Comparison of ENCODE assay signal across 12 cellular contexts in the genomic region with DNA sequence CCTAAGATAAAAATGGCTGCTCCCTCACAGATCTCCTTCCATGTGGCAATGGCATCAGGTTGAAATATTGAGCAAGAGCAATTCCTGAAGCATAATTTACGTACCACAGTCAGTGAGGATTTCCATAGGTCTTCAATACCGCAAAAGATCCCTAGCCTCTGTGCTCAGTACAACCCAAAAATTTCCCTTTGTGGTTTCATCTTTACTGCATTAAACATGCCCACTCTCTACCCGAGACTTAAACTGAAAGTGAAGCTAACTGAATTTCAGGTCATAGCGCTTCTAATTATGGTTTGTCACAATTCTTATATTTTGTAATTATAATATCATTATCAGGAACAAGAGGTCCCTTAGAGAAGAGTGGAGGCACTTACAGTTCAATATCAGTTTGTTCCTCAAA.
DNase-seq lines count a peak whose midpoint lies in the region; ATAC-seq and TF ChIP-seq lines count a peak whose summit lies in the region.
"Had no signal": no experiment of that assay in that cellular context is flagged by ENCODE, and none has a peak within 500 bp of the region (broad histone marks: within the 10 kb centered on the region; RNA-seq: fewer than 3 reads in every experiment).

No MANE protein-coding gene starts in this region.

- DNase-seq in iPS-NIHi11 (ENCODE audit: low spot score) (no peak), NCI-H128 (lab: John Stamatoyannopoulos, UW; ENCODE audit: unreplicated experiment) (no peak), aorta (no peak)
- DNase-seq in activated T-cell treated with anti-CD3 and anti-CD28 coated beads, Interleukin-2, amount 50 U/mL, for 72 hours: no peak
- DNase-seq: central memory CD4-positive, alpha-beta T cell; NCI-H748 treated with DMSO at 0.1 percent for 48 hours had no signal

- H4K20me1 ChIP-seq in OCI-LY3 (ENCODE audit: insufficient read depth, low read length): no peaks in the 10 kb centered on the region

- H3K9me3 ChIP-seq in OCI-LY3 (ENCODE audit: insufficient read depth, low read length) (no peaks in the 10 kb centered on the region), aorta (ENCODE audit: control insufficient read depth, low read length) (no peaks in the 10 kb centered on the region)
- H3K9me3 ChIP-seq: tibial nerve had no signal

- intact Hi-C loops in aorta (cut with DNase I): no loop called here

- peaks cover 2 to 4% of the 10 kb centered on the region in 2 donors for H3K9me3 Mint-ChIP-seq in activated T-cell treated with anti-CD3 and anti-CD28 coated beads, Interleukin-2, amount 50 U/mL, for 72 hours

- H3K27ac ChIP-seq in OCI-LY3 (ENCODE audit: low read length) (peak overlapping the region; percentile 94), aorta (ENCODE audit: low read depth in 1 of 2, low read length in 2 of 2) (no peak overlapping the region)
- H3K27ac ChIP-seq: parathyroid adenoma, tibial nerve had no signal

- H3K36me3 Mint-ChIP-seq in activated T-cell treated with anti-CD3 and anti-CD28 coated beads, Interleukin-2, amount 50 U/mL, for 72 hours (ENCODE audit: insufficient read depth in 2 of 2): no peaks in the 10 kb centered on the region

- H3K79me2 ChIP-seq in OCI-LY3 (ENCODE audit: low read length): no peaks in the 10 kb centered on the region; the same call in 1 of the 2 replicates
- H3K79me2 ChIP-seq: parathyroid adenoma had no signal

- H3K4me2 ChIP-seq in OCI-LY3 (ENCODE audit: low read length): peak overlapping the region; percentile 70

- H3K27me3 ChIP-seq in OCI-LY3 (ENCODE audit: low read depth, low read length) (no peaks in the 10 kb centered on the region), aorta (ENCODE audit: control insufficient read depth in 1 of 2, insufficient read depth in 2 of 2, low read length in 1 of 2) (no peaks in the 10 kb centered on the region)
- H3K27me3 ChIP-seq: tibial nerve had no signal

- no peak overlapping the region for H2AFZ ChIP-seq in OCI-LY3 (ENCODE audit: low read depth, low read length)
- H2AFZ ChIP-seq: parathyroid adenoma had no signal

- H3K4me1 Mint-ChIP-seq in activated T-cell treated with anti-CD3 and anti-CD28 coated beads, Interleukin-2, amount 50 U/mL, for 72 hours (ENCODE audit: low read depth): no peaks in the 10 kb centered on the region

- H3K4me1 ChIP-seq in OCI-LY3 (ENCODE audit: low read length): peaks cover 67% of the 10 kb centered on the region
- H3K4me1 ChIP-seq in aorta (ENCODE audit: control insufficient read depth in 1 of 2, insufficient read depth in 2 of 2, low read length in 2 of 2): peaks cover 0 to 2% of the 10 kb centered on the region in 2 donors
- H3K4me1 ChIP-seq: parathyroid adenoma, tibial nerve had no signal

- 80 to 86% methylated on average over 4 of the region's 4 CpGs for WGBS in aorta, 2 donors

- no peak overlapping the region for H3K27ac Mint-ChIP-seq in activated T-cell treated with anti-CD3 and anti-CD28 coated beads, Interleukin-2, amount 50 U/mL, for 72 hours

- TF ChIP-seq CTCF in OCI-LY3 (IDR thresholded peaks at IDR 0.05; ENCODE audit: low read depth, low read length): no peak

- H3K4me3 Mint-ChIP-seq in activated T-cell treated with anti-CD3 and anti-CD28 coated beads, Interleukin-2, amount 50 U/mL, for 72 hours: no peak overlapping the region

- no peaks in the 10 kb centered on the region for H3K27me3 Mint-ChIP-seq in activated T-cell treated with anti-CD3 and anti-CD28 coated beads, Interleukin-2, amount 50 U/mL, for 72 hours (ENCODE audit: low read depth)

- H3K4me3 ChIP-seq in OCI-LY3 (ENCODE audit: low read length) (peak overlapping the region; percentile 60), aorta (ENCODE audit: low read length in 2 of 2) (no peak overlapping the region)
- H3K4me3 ChIP-seq: tibial nerve had no signal

- peaks cover 8% of the 10 kb centered on the region for H3K36me3 ChIP-seq in OCI-LY3 (replicated peaks; ENCODE audit: low read depth, low read length)
- no peaks in the 10 kb centered on the region for H3K36me3 ChIP-seq in aorta (ENCODE audit: control insufficient read depth in 1 of 2, insufficient read depth in 2 of 2, low read length in 1 of 2)
- H3K36me3 ChIP-seq: tibial nerve had no signal

- peak; percentile 76 for ATAC-seq in GM18508 (IDR thresholded peaks at IDR 0.05; ENCODE audit: insufficient read depth, unreplicated experiment)
- ATAC-seq in GM21390 (IDR thresholded peaks at IDR 0.05; ENCODE audit: unreplicated experiment): peak; percentile 67
- peak; percentile 93 for ATAC-seq in HG03045 (IDR thresholded peaks at IDR 0.05; ENCODE audit: unreplicated experiment)
- no peak for ATAC-seq in activated T-cell treated with anti-CD3 and anti-CD28 coated beads, Interleukin-2, amount 50 U/mL, for 72 hours (replicated peaks in 1 of 2)
- ATAC-seq in aorta (ENCODE audit: low FRiP score): no peak

- H3K9ac ChIP-seq in OCI-LY3 (ENCODE audit: low read length): peak overlapping the region; percentile 61
- H3K9ac ChIP-seq: parathyroid adenoma had no signal

Comparison
In these comparisons a context has a peak if more than half of its experiments do, and no peak if none do; other contexts are left out.
1. ATAC-seq: peak in GM18508 (single experiment), GM21390 (single experiment) and HG03045 (single experiment); none in activated T-cell treated with anti-CD3 and anti-CD28 coated beads, Interleukin-2, amount 50 U/mL, for 72 hours (0 of 2) and aorta (single experiment).